In genomic region chr5:53733853-53734252, GRCh38 we compare ENCODE assay signal across 17 cellular contexts.
DNase-seq lines count a peak whose midpoint lies in the region; ATAC-seq and TF ChIP-seq lines count a peak whose summit lies in the region.
"Had no signal": no experiment of that assay in that cellular context is flagged by ENCODE, and none has a peak within 500 bp of the region (broad histone marks: within the 10 kb centered on the region; RNA-seq: fewer than 3 reads in every experiment).

No MANE protein-coding gene starts in this region.

- H3K4me1 ChIP-seq in HEK293 (ENCODE audit: control insufficient read depth, insufficient read depth, low read length) (no peaks in the 10 kb centered on the region), adrenal gland (replicated peaks in 1 of 2) (no peaks in the 10 kb centered on the region)
- H3K4me1 ChIP-seq: transverse colon had no signal

- no peak overlapping the region for H3K4me3 Mint-ChIP-seq in activated T-cell treated with anti-CD3 and anti-CD28 coated beads, Interleukin-2, amount 50 U/mL, for 4 hours
- H3K4me3 Mint-ChIP-seq: activated CD4-positive, alpha-beta T cell treated with anti-CD3 and anti-CD28 coated beads, Interleukin-2, amount 10 ng/mL, durations not matched to agents 24 days and 14 days; HFFc6; stimulated activated memory B cell treated with anti-CD40 and anti-IgM and Interleukin-4, amounts not matched to agents 10 μg/mL and 1 μg/mL and 100 μg/mL, for 72 hours; T-helper 17 cell had no signal

- no peaks in the 10 kb centered on the region for H3K4me1 Mint-ChIP-seq in activated T-cell treated with anti-CD3 and anti-CD28 coated beads, Interleukin-2, amount 50 U/mL, for 4 hours (ENCODE audit: low read depth)
- H3K4me1 Mint-ChIP-seq: T-helper 17 cell had no signal

- peaks cover 2% of the 10 kb centered on the region for H3K27me3 Mint-ChIP-seq in activated T-cell treated with anti-CD3 and anti-CD28 coated beads, Interleukin-2, amount 50 U/mL, for 4 hours (ENCODE audit: low read depth)
- H3K27me3 Mint-ChIP-seq: activated CD4-positive, alpha-beta T cell treated with anti-CD3 and anti-CD28 coated beads, Interleukin-2, amount 10 ng/mL, durations not matched to agents 24 days and 14 days; T-helper 17 cell had no signal

- 20 to 64% (median 58%) methylated on average over 1 of the region's 1 CpG for WGBS in adrenal gland, 4 donors

- H3K27ac ChIP-seq in HEK293 (ENCODE audit: extremely low read depth, low read depth, low read length): no peak overlapping the region
- no peak overlapping the region for H3K27ac ChIP-seq in adrenal gland
- H3K27ac ChIP-seq: skin epidermis, transverse colon had no signal

- H3K9me3 Mint-ChIP-seq in activated T-cell treated with anti-CD3 and anti-CD28 coated beads, Interleukin-2, amount 50 U/mL, for 4 hours: peaks cover 3% of the 10 kb centered on the region
- H3K9me3 Mint-ChIP-seq: HFFc6 had no signal

- ATAC-seq in activated T-cell treated with anti-CD3 and anti-CD28 coated beads, Interleukin-2, amount 50 U/mL, for 4 hours: no peak
- ATAC-seq: stimulated activated memory B cell treated with anti-CD40 and anti-IgM and Interleukin-4, amounts not matched to agents 10 μg/mL and 1 μg/mL and 100 μg/mL, for 72 hours; T-helper 17 cell had no signal

- H3K27me3 ChIP-seq in adrenal gland: no peaks in the 10 kb centered on the region
- H3K27me3 ChIP-seq: transverse colon had no signal

- H3K4me3 ChIP-seq in HEK293 (ENCODE audit: low read depth, low read length) (no peak overlapping the region), adrenal gland (no peak overlapping the region)
- H3K4me3 ChIP-seq: skin epidermis, transverse colon had no signal

- POLR2A ChIA-PET in HEK293 (lab: Yijun Ruan, JAX): no interaction called here

- H3K9me3 ChIP-seq in HEK293 (ENCODE audit: control insufficient read depth, insufficient read depth, low read depth, low read length) (no peaks in the 10 kb centered on the region), adrenal gland (replicated peaks in 1 of 3) (no peaks in the 10 kb centered on the region)
- H3K9me3 ChIP-seq: transverse colon had no signal

- no peaks in the 10 kb centered on the region for H3K36me3 ChIP-seq in HEK293 (ENCODE audit: control insufficient read depth in 2 of 2, insufficient read depth in 1 of 2, low read length in 2 of 2)
- no peaks in the 10 kb centered on the region for H3K36me3 ChIP-seq in adrenal gland (replicated peaks in 1 of 2)
- H3K36me3 ChIP-seq: transverse colon had no signal

- intact Hi-C loops in adrenal gland (cut with DNase I): no loop called here

- CTCF ChIA-PET in HEK293 (lab: Yijun Ruan, JAX): no interaction called here

- no peaks in the 10 kb centered on the region for H3K36me3 Mint-ChIP-seq in activated T-cell treated with anti-CD3 and anti-CD28 coated beads, Interleukin-2, amount 50 U/mL, for 4 hours (ENCODE audit: insufficient read depth)
- H3K36me3 Mint-ChIP-seq: stimulated activated memory B cell treated with anti-CD40 and anti-IgM and Interleukin-4, amounts not matched to agents 10 μg/mL and 1 μg/mL and 100 μg/mL, for 72 hours had no signal

- TF ChIP-seq CTCF in HEK293 (tag by site-specific recombination; IDR thresholded peaks at IDR 0.05) (0 out of 2 replicates have a peak, but pooled peaks have one; percentile 10), adrenal gland (IDR thresholded peaks at IDR 0.05) (no peak)

- DNase-seq in NCI-H2029 (lab: John Stamatoyannopoulos, UW) (peak; percentile 6), NCI-H2029 treated with DMSO at 0.1 percent for 48 hours (lab: John Stamatoyannopoulos, UW) (no peak), SW480 (ENCODE audit: low spot score) (peak; percentile 11), iPS-NIHi7 (ENCODE audit: extremely low spot score) (peak; percentile 33), NCI-H2107 treated with DMSO at 0.1 percent for 48 hours (lab: John Stamatoyannopoulos, UW; ENCODE audit: unreplicated experiment) (no peak), adrenal gland (no peak)
- DNase-seq in activated T-cell treated with anti-CD3 and anti-CD28 coated beads, Interleukin-2, amount 50 U/mL, for 4 hours: no peak
- DNase-seq: activated CD4-positive, alpha-beta T cell treated with anti-CD3 and anti-CD28 coated beads, Interleukin-2, amount 10 ng/mL, durations not matched to agents 24 days and 14 days; activated naive CD4-positive, alpha-beta T cell treated with anti-CD3 and anti-CD28 coated beads, Interleukin-2, amount 50 U/mL, for 16 hours; activated T-cell treated with anti-CD3 and anti-CD28 coated beads for 4 hours; HFFc6; NCI-H1092 treated with DMSO at 0.1 percent for 48 hours; T-helper 17 cell; transverse colon had no signal

- TF ChIP-seq POLR2A in adrenal gland (IDR thresholded peaks at IDR 0.05): no peak

TF ChIP-seq in HEK293, 187 proteins besides CTCF, POLR2A, EP300 and RAD21 (continues in another document):
- TF ChIP-seq ZNF114 (tag by site-specific recombination; IDR thresholded peaks at IDR 0.05): no peak
- no peak for TF ChIP-seq ZNF274 (IDR thresholded peaks at IDR 0.05; ENCODE audit: low read length)
- no peak for TF ChIP-seq ZNF274 (tag by site-specific recombination; IDR thresholded peaks at IDR 0.05; ENCODE audit: borderline replicate concordance)
- no peak for TF ChIP-seq ZBTB20 (tag by site-specific recombination; IDR thresholded peaks at IDR 0.05)
- TF ChIP-seq ZNF202 (tag by site-specific recombination; IDR thresholded peaks at IDR 0.05; ENCODE audit: borderline replicate concordance): no peak
- no peak for TF ChIP-seq ZNF548 (tag by site-specific recombination; IDR thresholded peaks at IDR 0.05)
- TF ChIP-seq ZNF24 (tag by site-specific recombination; IDR thresholded peaks at IDR 0.05): no peak
- TF ChIP-seq MEIS1 (CRISPR knock-in tag; IDR thresholded peaks at IDR 0.05; ENCODE audit: borderline replicate concordance): no peak
- no peak for TF ChIP-seq ZNF596 (tag by site-specific recombination; IDR thresholded peaks at IDR 0.05)
- no peak for TF ChIP-seq ZNF518A (tag by site-specific recombination; conservative IDR thresholded peaks at IDR 0.05; ENCODE audit: low read depth)
- no peak for TF ChIP-seq ZNF335 (tag by site-specific recombination; conservative IDR thresholded peaks at IDR 0.05)
- TF ChIP-seq PATZ1 (tag by site-specific recombination; IDR thresholded peaks at IDR 0.05): no peak
- TF ChIP-seq ZNF558 (tag by site-specific recombination; IDR thresholded peaks at IDR 0.05): no peak
- no peak for TF ChIP-seq ZNF223 (tag by site-specific recombination; IDR thresholded peaks at IDR 0.05)

Comparison
In these comparisons a context has a peak if more than half of its experiments do, and no peak if none do; other contexts are left out.
1. DNase-seq: peak in NCI-H2029 (single experiment), SW480 (single experiment) and iPS-NIHi7 (single experiment); none in NCI-H2029 treated with DMSO at 0.1 percent for 48 hours (single experiment), NCI-H2107 treated with DMSO at 0.1 percent for 48 hours (single experiment), adrenal gland (0 of 7) and activated T-cell treated with anti-CD3 and anti-CD28 coated beads, Interleukin-2, amount 50 U/mL, for 4 hours (single experiment).